Comparison of ENCODE assay signal across 24 cellular contexts in genomic region chr11:118092907-118093571, GRCh38. TPM values are rescaled to one million over a fixed set of nuclear protein-coding genes. Genes with fewer than 3 reads are reported as not detected.
"Had no signal": no experiment of that assay in that cellular context is flagged by ENCODE, and none has a peak within 500 bp of the region (broad histone marks: within the 10 kb centered on the region; RNA-seq: fewer than 3 reads in every experiment).

No MANE protein-coding gene starts in this region.

- H3K27ac ChIP-seq: adrenal gland, cardiac muscle cell, gastrocnemius medialis, neutrophil, parathyroid adenoma, right lobe of liver, uterus had no signal

- H3K4me3 ChIP-seq: adrenal gland, cardiac muscle cell, gastrocnemius medialis, right lobe of liver, uterus had no signal

- DNase-seq: activated CD4-positive, alpha-beta T cell treated with anti-CD3 and anti-CD28 coated beads, Interleukin-2, amount 50 U/mL, for 48 hours; activated gamma-delta T cell treated with Interleukin-2 at 50 U/mL for 16 hours; activated T-cell treated with anti-CD3 and anti-CD28 coated beads for 4 hours; effector memory CD4-positive, alpha-beta T cell; gastrocnemius medialis; head of caudate nucleus; mesenchymal stem cell; natural killer cell; right lobe of liver; stimulated activated CD4-positive, alpha-beta T cell treated with anti-CD3 and anti-CD28 coated beads, Interleukin-4, amount 100 ng/mL, for 4 hours; stimulated activated naive CD4-positive, alpha-beta T cell; T-helper 1 cell; T1000; uterus had no signal

- FAIRE-seq: endothelial cell of umbilical vein had no signal

- H3K27me3 ChIP-seq: adrenal gland, cardiac muscle cell, gastrocnemius medialis, neutrophil, right lobe of liver, uterus had no signal

- H3K9ac ChIP-seq: parathyroid adenoma had no signal

- H2AFZ ChIP-seq: parathyroid adenoma had no signal

- ATAC-seq: activated naive CD4-positive, alpha-beta T cell treated with anti-CD3 and anti-CD28 coated beads, Interleukin-2, amount 50 U/mL, for 72 hours; gastrocnemius medialis had no signal

- H3K9me3 ChIP-seq: adrenal gland, gastrocnemius medialis, neutrophil, right lobe of liver, uterus had no signal

- H3K79me2 ChIP-seq: parathyroid adenoma had no signal

- H3K4me1 ChIP-seq: gastrocnemius medialis, parathyroid adenoma, uterus had no signal

- H3K36me3 ChIP-seq: adrenal gland, cardiac muscle cell, gastrocnemius medialis, neutrophil, right lobe of liver, uterus had no signal

RNA-seq across cellular contexts. Expression of gene SMIM35, which starts 6.3 kb away (rescaled TPM):
- total RNA-seq: activated naive CD4-positive, alpha-beta T cell treated with anti-CD3 and anti-CD28 coated beads, Interleukin-2, amount 50 U/mL, for 72 hours; cardiac muscle cell; chondrocyte; endothelial cell of umbilical vein; gastrocnemius medialis; kidney epithelial cell; liver; right lobe of liver; uterus had no signal
- polyA plus RNA-seq: cardiac muscle cell, endothelial cell of umbilical vein had no signal

RNA-seq across cellular contexts. Expression of gene TMPRSS4, which starts 16.2 kb away (rescaled TPM):
- total RNA-seq: activated naive CD4-positive, alpha-beta T cell treated with anti-CD3 and anti-CD28 coated beads, Interleukin-2, amount 50 U/mL, for 72 hours; activated T-helper 1 cell treated with anti-CD3 and anti-CD28 coated beads, Interleukin-12 subunit alpha, Interleukin-12 subunit beta, Interleukin-2, Interleukin-4 antibody, amounts not matched to agents 30 ng/mL and 10 ng/mL and 1 ng/mL, durations not matched to agents 14 hours and 24 hours and 36 hours; cardiac muscle cell; chondrocyte; endothelial cell of umbilical vein; natural killer cell had no signal
- polyA plus RNA-seq: cardiac muscle cell, endothelial cell of umbilical vein had no signal
